31 cellular contexts compared by ENCODE assay signal in the genomic region with DNA sequence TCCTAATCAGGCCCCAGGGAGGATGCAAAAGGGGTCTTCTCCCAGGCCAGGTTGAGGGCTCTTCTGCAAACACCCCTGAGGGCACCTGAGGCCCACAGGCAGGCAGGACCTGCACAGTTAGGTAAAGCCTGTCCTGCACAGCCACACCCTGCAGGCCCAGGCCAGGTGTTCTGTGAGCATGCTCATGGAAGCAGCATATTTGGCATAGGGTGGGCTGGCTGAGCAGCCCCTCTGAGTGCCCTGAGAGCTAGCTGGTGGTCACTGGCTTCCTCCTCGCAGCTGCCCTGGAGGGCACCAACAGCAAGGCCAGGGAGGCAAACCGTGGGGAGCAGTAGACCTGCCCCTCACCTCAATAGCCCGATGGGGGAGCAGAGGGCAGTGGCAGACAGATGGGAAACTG. TPM values are rescaled to one million over a fixed set of nuclear protein-coding genes. Genes with fewer than 3 reads are reported as not detected.
"Had no signal": no experiment of that assay in that cellular context is flagged by ENCODE, and none has a peak within 500 bp of the region (broad histone marks: within the 10 kb centered on the region; RNA-seq: fewer than 3 reads in every experiment).

No MANE protein-coding gene starts in this region.

- H3K9me3 ChIP-seq: ascending aorta, breast epithelium had no signal

- H3K9me3 Mint-ChIP-seq: activated CD4-positive, alpha-beta memory T cell treated with anti-CD3 and anti-CD28 coated beads for 36 hours; activated CD4-positive, alpha-beta T cell treated with anti-CD3 and anti-CD28 coated beads, Interleukin-2, amount 10 ng/mL, durations not matched to agents 24 days and 14 days; activated naive CD4-positive, alpha-beta T cell treated with anti-CD3 and anti-CD28 coated beads, Interleukin-2, amount 10 ng/mL, durations not matched to agents 7 days and 5 days; activated naive CD4-positive, alpha-beta T cell treated with anti-CD3 and anti-CD28 coated beads, Interleukin-2, amount 50 U/mL, for 72 hours; activated naive CD8-positive, alpha-beta T cell treated with anti-CD3 and anti-CD28 coated beads, Interleukin-2, amount 10 ng/mL, durations not matched to agents 7 days and 5 days; activated T-helper 1 cell treated with anti-CD3 and anti-CD28 coated beads, Interleukin-12 subunit alpha, Interleukin-12 subunit beta, Interleukin-2, Interleukin-4 antibody, amounts not matched to agents 30 ng/mL and 10 ng/mL and 1 ng/mL, durations not matched to agents 14 hours and 24 hours and 36 hours; activated T-helper 2 cell treated with anti-CD3 and anti-CD28 coated beads, Interferon-gamma antibody, Interleukin-2, Interleukin-4, amounts not matched to agents 10 μg/mL and 5 μg/mL and 100 μg/mL, durations not matched to agents 14 hours and 24 hours and 36 hours; brain; dendritic cell treated with granulocyte-macrophage colony-stimulating factor and Interleukin-4, amounts not matched to agents 40 ng/mL and 50 ng/mL, for 4 days; endodermal cell had no signal

- H3K27ac ChIP-seq: ascending aorta, breast epithelium, cardiac muscle cell, coronary artery, dorsolateral prefrontal cortex had no signal

- H3K4me3 Mint-ChIP-seq: activated CD4-positive, alpha-beta memory T cell treated with anti-CD3 and anti-CD28 coated beads for 36 hours; activated CD4-positive, alpha-beta T cell treated with anti-CD3 and anti-CD28 coated beads for 36 hours; activated CD4-positive, alpha-beta T cell treated with anti-CD3 and anti-CD28 coated beads, Interleukin-2, amount 10 ng/mL, durations not matched to agents 24 days and 14 days; activated CD8-positive, alpha-beta memory T cell treated with anti-CD3 and anti-CD28 coated beads, Interleukin-2, amount 10 ng/mL, durations not matched to agents 7 days and 5 days; activated CD8-positive, alpha-beta T cell treated with anti-CD3 and anti-CD28 coated beads, Interleukin-2, amount 10 ng/mL, durations not matched to agents 7 days and 5 days; activated naive CD4-positive, alpha-beta T cell treated with anti-CD3 and anti-CD28 coated beads, Interleukin-2, amount 10 ng/mL, durations not matched to agents 7 days and 5 days; activated naive CD8-positive, alpha-beta T cell treated with anti-CD3 and anti-CD28 coated beads, Interleukin-2, amount 10 ng/mL, durations not matched to agents 7 days and 5 days; activated T-helper 1 cell treated with anti-CD3 and anti-CD28 coated beads, Interleukin-12 subunit alpha, Interleukin-12 subunit beta, Interleukin-2, Interleukin-4 antibody, amounts not matched to agents 30 ng/mL and 10 ng/mL and 1 ng/mL, durations not matched to agents 14 hours and 24 hours and 36 hours; brain; dendritic cell treated with granulocyte-macrophage colony-stimulating factor and Interleukin-4, amounts not matched to agents 40 ng/mL and 50 ng/mL, for 4 days; endodermal cell had no signal

- H3K36me3 ChIP-seq: ascending aorta, breast epithelium, cardiac muscle cell had no signal

- DNase-seq: activated CD4-positive, alpha-beta memory T cell treated with anti-CD3 and anti-CD28 coated beads for 36 hours; activated CD4-positive, alpha-beta T cell treated with anti-CD3 and anti-CD28 coated beads for 36 hours; activated CD4-positive, alpha-beta T cell treated with anti-CD3 and anti-CD28 coated beads, Interleukin-2, amount 10 ng/mL, durations not matched to agents 24 days and 14 days; activated CD4-positive, CD25-positive, alpha-beta regulatory T cell; activated CD4-positive, CD25-positive, alpha-beta regulatory T cell treated with anti-CD3 and anti-CD28 coated beads, Interleukin-2, amount 50 U/mL, for 72 hours; activated CD8-positive, alpha-beta memory T cell treated with anti-CD3 and anti-CD28 coated beads, Interleukin-2, amount 10 ng/mL, durations not matched to agents 7 days and 5 days; activated CD8-positive, alpha-beta memory T cell treated with anti-CD3 and anti-CD28 coated beads, Interleukin-2, amount 50 U/mL, for 4 hours; activated CD8-positive, alpha-beta T cell treated with anti-CD3 and anti-CD28 coated beads, Interleukin-2, amount 10 ng/mL, durations not matched to agents 7 days and 5 days; activated effector memory CD4-positive, alpha-beta T cell treated with anti-CD3 and anti-CD28 coated beads, Interleukin-2, amount 50 U/mL, for 16 hours; activated naive CD4-positive, alpha-beta T cell; activated naive CD4-positive, alpha-beta T cell treated with anti-CD3 and anti-CD28 coated beads, Interleukin-2, amount 10 ng/mL, durations not matched to agents 7 days and 5 days; activated naive CD8-positive, alpha-beta T cell treated with anti-CD3 and anti-CD28 coated beads, Interleukin-2, amount 10 ng/mL, durations not matched to agents 7 days and 5 days; activated T-cell treated with anti-CD3 and anti-CD28 coated beads, Interleukin-2, amount 50 U/mL, for 1 hour; activated T-cell treated with anti-CD3 and anti-CD28 coated beads, Interleukin-2, amount 50 U/mL, for 48 hours; central memory CD4-positive, alpha-beta T cell; cerebellar nuclear complex; dorsolateral prefrontal cortex; effector memory CD4-positive, alpha-beta T cell; endodermal cell; foreskin fibroblast; T-helper 2 cell had no signal

- H3K4me1 Mint-ChIP-seq: endodermal cell had no signal

- ATAC-seq: activated CD4-positive, alpha-beta T cell treated with anti-CD3 and anti-CD28 coated beads for 36 hours; activated CD8-positive, alpha-beta memory T cell treated with anti-CD3 and anti-CD28 coated beads, Interleukin-2, amount 10 ng/mL, durations not matched to agents 7 days and 5 days; activated CD8-positive, alpha-beta T cell treated with anti-CD3 and anti-CD28 coated beads, Interleukin-2, amount 10 ng/mL, durations not matched to agents 7 days and 5 days; activated naive CD4-positive, alpha-beta T cell treated with anti-CD3 and anti-CD28 coated beads, Interleukin-2, amount 50 U/mL, for 72 hours; esophagus mucosa had no signal

- H3K36me3 Mint-ChIP-seq: activated CD4-positive, alpha-beta memory T cell treated with anti-CD3 and anti-CD28 coated beads for 36 hours; activated CD8-positive, alpha-beta memory T cell treated with anti-CD3 and anti-CD28 coated beads, Interleukin-2, amount 10 ng/mL, durations not matched to agents 7 days and 5 days; activated naive CD4-positive, alpha-beta T cell treated with anti-CD3 and anti-CD28 coated beads, Interleukin-2, amount 10 ng/mL, durations not matched to agents 7 days and 5 days; activated naive CD4-positive, alpha-beta T cell treated with anti-CD3 and anti-CD28 coated beads, Interleukin-2, amount 50 U/mL, for 72 hours; activated naive CD8-positive, alpha-beta T cell treated with anti-CD3 and anti-CD28 coated beads, Interleukin-2, amount 10 ng/mL, durations not matched to agents 7 days and 5 days; brain had no signal

- H3K4me3 ChIP-seq: ascending aorta, breast epithelium, cardiac muscle cell, coronary artery, dorsolateral prefrontal cortex had no signal

- H3K27ac Mint-ChIP-seq: activated CD4-positive, alpha-beta memory T cell treated with anti-CD3 and anti-CD28 coated beads for 36 hours; activated CD4-positive, alpha-beta T cell treated with anti-CD3 and anti-CD28 coated beads for 36 hours; activated CD4-positive, alpha-beta T cell treated with anti-CD3 and anti-CD28 coated beads, Interleukin-2, amount 10 ng/mL, durations not matched to agents 24 days and 14 days; activated CD8-positive, alpha-beta memory T cell treated with anti-CD3 and anti-CD28 coated beads, Interleukin-2, amount 10 ng/mL, durations not matched to agents 7 days and 5 days; activated CD8-positive, alpha-beta T cell treated with anti-CD3 and anti-CD28 coated beads, Interleukin-2, amount 10 ng/mL, durations not matched to agents 7 days and 5 days; activated naive CD4-positive, alpha-beta T cell treated with anti-CD3 and anti-CD28 coated beads, Interleukin-2, amount 10 ng/mL, durations not matched to agents 7 days and 5 days; activated naive CD4-positive, alpha-beta T cell treated with anti-CD3 and anti-CD28 coated beads, Interleukin-2, amount 50 U/mL, for 72 hours; activated naive CD8-positive, alpha-beta T cell treated with anti-CD3 and anti-CD28 coated beads, Interleukin-2, amount 10 ng/mL, durations not matched to agents 7 days and 5 days; activated T-helper 2 cell treated with anti-CD3 and anti-CD28 coated beads, Interferon-gamma antibody, Interleukin-2, Interleukin-4, amounts not matched to agents 10 μg/mL and 5 μg/mL and 100 μg/mL, durations not matched to agents 14 hours and 24 hours and 36 hours; brain; dendritic cell treated with granulocyte-macrophage colony-stimulating factor and Interleukin-4, amounts not matched to agents 40 ng/mL and 50 ng/mL, for 4 days; endodermal cell had no signal

RNA-seq across cellular contexts. Expression of gene RET, which starts 3.7 kb away (rescaled TPM):
- total RNA-seq: ascending aorta had no signal
- polyA plus RNA-seq: cardiac muscle cell had no signal
